1 cellular context compared by ENCODE assay signal in genomic region chr1:6601049-6601864, GRCh38.
A peak's percentile ranks its signal among the peaks of the same experiment; 100 is the strongest.
TF ChIP-seq lines count a peak whose summit lies in the region.

No MANE protein-coding gene starts in this region.

TF ChIP-seq in HepG2, 621 proteins besides CTCF, POLR2A, EP300 and RAD21 (continued from another document and continues in another):
- peak; percentile 81 for TF ChIP-seq USF2 (IDR thresholded peaks at IDR 0.05; ENCODE audit: low read depth, low read length)
- peak; percentile 81 for TF ChIP-seq USF2 (CRISPR knock-in tag; IDR thresholded peaks at IDR 0.05; ENCODE audit: borderline replicate concordance)
- peak; percentile 60; the same call in 1 of the 2 replicates for TF ChIP-seq ZNF446 (CRISPR knock-in tag; IDR thresholded peaks at IDR 0.05)
- no peak for TF ChIP-seq ZFP36 (IDR thresholded peaks at IDR 0.05; ENCODE audit: borderline replicate concordance, low read depth, low read length, partially characterized antibody)
- no peak for TF ChIP-seq HCFC1 (IDR thresholded peaks at IDR 0.05; ENCODE audit: low read depth, low read length)
- no peak for TF ChIP-seq ZNF451 (CRISPR knock-in tag; IDR thresholded peaks at IDR 0.05)
- no peak for TF ChIP-seq TP53 (CRISPR knock-in tag; conservative IDR thresholded peaks at IDR 0.05)
- no peak for TF ChIP-seq ZNF101 (CRISPR knock-in tag; IDR thresholded peaks at IDR 0.05; ENCODE audit: borderline replicate concordance, low read depth)
- no peak for TF ChIP-seq ZNF205 (CRISPR knock-in tag; IDR thresholded peaks at IDR 0.05)
- TF ChIP-seq ERF (CRISPR knock-in tag; IDR thresholded peaks at IDR 0.05): no peak
- TF ChIP-seq KDM1A (CRISPR knock-in tag; IDR thresholded peaks at IDR 0.05): no peak
- no peak for TF ChIP-seq ZNF33B (CRISPR knock-in tag; IDR thresholded peaks at IDR 0.05)
- TF ChIP-seq MTF1 (CRISPR knock-in tag; IDR thresholded peaks at IDR 0.05): no peak
- TF ChIP-seq JDP2 (CRISPR knock-in tag; IDR thresholded peaks at IDR 0.05; ENCODE audit: borderline replicate concordance): no peak
- TF ChIP-seq MAX (IDR thresholded peaks at IDR 0.05): peak; percentile 87
- TF ChIP-seq PAX8 (CRISPR knock-in tag; IDR thresholded peaks at IDR 0.05; ENCODE audit: borderline replicate concordance): no peak
- TF ChIP-seq MIXL1 (CRISPR knock-in tag; IDR thresholded peaks at IDR 0.05): no peak
- peak; percentile 61; the same call in 1 of the 2 replicates for TF ChIP-seq PHF21A (CRISPR knock-in tag; IDR thresholded peaks at IDR 0.05)
- TF ChIP-seq ZNF382 (CRISPR knock-in tag; IDR thresholded peaks at IDR 0.05; ENCODE audit: borderline replicate concordance): no peak
- TF ChIP-seq ZNF138 (CRISPR knock-in tag; IDR thresholded peaks at IDR 0.05; ENCODE audit: low read depth): no peak
- TF ChIP-seq ZBTB2 (CRISPR knock-in tag; IDR thresholded peaks at IDR 0.05; ENCODE audit: low read depth): no peak
- TF ChIP-seq ZFP62 (CRISPR knock-in tag; IDR thresholded peaks at IDR 0.05): no peak
- TF ChIP-seq TAF1 (CRISPR knock-in tag; IDR thresholded peaks at IDR 0.05): no peak; the same call in 1 of the 2 replicates
- TF ChIP-seq RFXANK (CRISPR knock-in tag; IDR thresholded peaks at IDR 0.05): no peak
- TF ChIP-seq TBP (CRISPR knock-in tag; IDR thresholded peaks at IDR 0.05): no peak
- TF ChIP-seq ZNF597 (CRISPR knock-in tag; IDR thresholded peaks at IDR 0.05): no peak
- TF ChIP-seq ZNF605 (CRISPR knock-in tag; IDR thresholded peaks at IDR 0.05): no peak; the same call in 1 of the 2 replicates
- 0 out of 2 replicates have a peak, but pooled peaks have one; percentile 31 for TF ChIP-seq ZNF317 (CRISPR knock-in tag; IDR thresholded peaks at IDR 0.05)
- TF ChIP-seq ZNF782 (CRISPR knock-in tag; IDR thresholded peaks at IDR 0.05; ENCODE audit: borderline replicate concordance): no peak
- no peak for TF ChIP-seq ATF2 (CRISPR knock-in tag; IDR thresholded peaks at IDR 0.05)
- TF ChIP-seq HIVEP1 (CRISPR knock-in tag; IDR thresholded peaks at IDR 0.05): peak; percentile 36; the same call in 1 of the 2 replicates
- no peak for TF ChIP-seq ZNF704 (CRISPR knock-in tag; IDR thresholded peaks at IDR 0.05; ENCODE audit: borderline replicate concordance)
- TF ChIP-seq TEAD2 (CRISPR knock-in tag; IDR thresholded peaks at IDR 0.05): no peak
- no peak for TF ChIP-seq SMARCE1 (IDR thresholded peaks at IDR 0.05; ENCODE audit: borderline replicate concordance)
- TF ChIP-seq ZNF207 (IDR thresholded peaks at IDR 0.05; ENCODE audit: borderline replicate concordance): no peak
- no peak for TF ChIP-seq ZNF337 (CRISPR knock-in tag; IDR thresholded peaks at IDR 0.05; ENCODE audit: borderline replicate concordance, low read depth)
- TF ChIP-seq RCOR2 (CRISPR knock-in tag; IDR thresholded peaks at IDR 0.05): no peak
- no peak for TF ChIP-seq ZNF674 (CRISPR knock-in tag; IDR thresholded peaks at IDR 0.05; ENCODE audit: low read depth)
- no peak for TF ChIP-seq ZSCAN9 (CRISPR knock-in tag; IDR thresholded peaks at IDR 0.05; ENCODE audit: borderline replicate concordance)
- no peak for TF ChIP-seq ZNF644 (CRISPR knock-in tag; IDR thresholded peaks at IDR 0.05; ENCODE audit: low read depth)
- TF ChIP-seq ZNF616 (CRISPR knock-in tag; IDR thresholded peaks at IDR 0.05; ENCODE audit: low read depth): no peak
- TF ChIP-seq CAMTA2 (CRISPR knock-in tag; IDR thresholded peaks at IDR 0.05; ENCODE audit: borderline replicate concordance): no peak
- TF ChIP-seq ZNF232 (CRISPR knock-in tag; IDR thresholded peaks at IDR 0.05; ENCODE audit: borderline replicate concordance): peak; percentile 59; the same call in 1 of the 2 replicates
- 0 out of 2 replicates have a peak, but pooled peaks have one; percentile 70 for TF ChIP-seq GLI4 (CRISPR knock-in tag; IDR thresholded peaks at IDR 0.05; ENCODE audit: borderline replicate concordance)
- TF ChIP-seq ZNF136 (CRISPR knock-in tag; IDR thresholded peaks at IDR 0.05; ENCODE audit: low read depth): no peak
- no peak for TF ChIP-seq TCF7L2 (IDR thresholded peaks at IDR 0.05; ENCODE audit: low read depth, low read length)
- TF ChIP-seq ZNF235 (CRISPR knock-in tag; IDR thresholded peaks at IDR 0.05; ENCODE audit: borderline replicate concordance): no peak
- no peak for TF ChIP-seq ZNF224 (CRISPR knock-in tag; IDR thresholded peaks at IDR 0.05)
- TF ChIP-seq ZNF557 (CRISPR knock-in tag; IDR thresholded peaks at IDR 0.05): no peak
- TF ChIP-seq ZNF431 (CRISPR knock-in tag; IDR thresholded peaks at IDR 0.05; ENCODE audit: borderline replicate concordance, low read depth): 0 out of 2 replicates have a peak, but pooled peaks have one; percentile 3
- 0 out of 2 replicates have a peak, but pooled peaks have one; percentile 29 for TF ChIP-seq BATF2 (CRISPR knock-in tag; IDR thresholded peaks at IDR 0.05)
- no peak; the same call in 1 of the 2 replicates for TF ChIP-seq HOXD1 (CRISPR knock-in tag; IDR thresholded peaks at IDR 0.05)
- TF ChIP-seq ZNF264 (CRISPR knock-in tag; IDR thresholded peaks at IDR 0.05): no peak
- no peak for TF ChIP-seq ZNF607 (CRISPR knock-in tag; IDR thresholded peaks at IDR 0.05; ENCODE audit: borderline replicate concordance)
- TF ChIP-seq HNRNPUL1 (IDR thresholded peaks at IDR 0.05; ENCODE audit: low read depth, low read length): no peak
- no peak for TF ChIP-seq ZNF143 (CRISPR knock-in tag; IDR thresholded peaks at IDR 0.05)
- TF ChIP-seq ATF4 (CRISPR knock-in tag; IDR thresholded peaks at IDR 0.05): peak in 1 of 2 experiments; percentile 27; a peak in 1 of 4 replicates
- TF ChIP-seq ZNF615 (CRISPR knock-in tag; IDR thresholded peaks at IDR 0.05; ENCODE audit: borderline replicate concordance): no peak
- peak; percentile 78 for TF ChIP-seq ARID4A (CRISPR knock-in tag; IDR thresholded peaks at IDR 0.05; ENCODE audit: borderline replicate concordance)
